In the genomic region with DNA sequence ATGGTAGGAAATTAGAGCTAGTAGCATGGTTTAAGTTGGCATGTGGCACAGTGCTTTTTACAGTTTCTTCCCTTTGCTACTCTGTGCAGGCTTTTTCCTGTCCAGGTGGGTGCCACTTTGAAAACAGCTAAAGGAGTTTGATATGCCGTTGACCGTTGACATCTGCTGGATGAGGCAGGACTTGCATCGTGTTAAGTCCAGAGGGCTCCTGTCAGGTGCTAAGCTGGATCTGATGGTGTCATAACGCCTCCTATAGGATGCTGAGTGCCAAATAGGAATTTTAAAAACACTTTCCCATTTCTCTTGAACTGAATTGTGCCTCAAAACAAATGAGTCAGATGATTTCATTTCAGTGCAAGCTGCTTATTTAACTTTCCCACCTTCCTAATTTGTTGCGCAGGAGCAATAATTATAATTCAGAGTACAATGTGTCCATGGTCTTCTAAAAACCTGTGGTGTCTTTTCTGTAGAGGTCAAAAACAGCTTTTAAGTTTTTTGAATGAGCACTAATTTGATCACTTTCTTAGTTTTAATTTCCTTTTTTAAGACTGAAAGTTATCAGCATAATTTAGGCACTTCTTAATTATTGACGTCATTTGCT, we compare ENCODE assay signal across 8 cellular contexts.
DNase-seq lines count a peak whose midpoint lies in the region; ATAC-seq and TF ChIP-seq lines count a peak whose summit lies in the region.

No MANE protein-coding gene starts in this region.

- no peaks in the 10 kb centered on the region for H3K36me3 ChIP-seq in lower lobe of right lung

- H3K4me1 ChIP-seq in lower lobe of right lung, result no peaks in the 10 kb centered on the region

- no peaks in the 10 kb centered on the region for H3K9me3 Mint-ChIP-seq in activated naive CD4-positive, alpha-beta T cell treated with anti-CD3 and anti-CD28 coated beads for 36 hours
- H3K9me3 Mint-ChIP-seq in CD14-positive monocyte, result no peaks in the 10 kb centered on the region

- CTCF ChIA-PET in activated naive CD4-positive, alpha-beta T cell treated with anti-CD3 and anti-CD28 coated beads for 36 hours (lab: Charles Lee), result interaction anchor here (0.6 to 1.9 kb wide), 11 partner anchors 9 to 514 kb away, joined by 3 to 5 read pairs (median 4); no protein-coding TSS in a partner anchor

- no peaks in the 10 kb centered on the region for H3K36me3 Mint-ChIP-seq in activated naive CD4-positive, alpha-beta T cell treated with anti-CD3 and anti-CD28 coated beads for 36 hours (ENCODE audit: low read depth)
- no peaks in the 10 kb centered on the region for H3K36me3 Mint-ChIP-seq in CD14-positive monocyte

- H3K4me1 Mint-ChIP-seq in activated naive CD4-positive, alpha-beta T cell treated with anti-CD3 and anti-CD28 coated beads for 36 hours (ENCODE audit: low read depth), result peaks cover 16% of the 10 kb centered on the region
- H3K4me1 Mint-ChIP-seq in CD14-positive monocyte, result peaks cover 3% of the 10 kb centered on the region

- H3K4me3 ChIP-seq in NB4 (ENCODE audit: low read depth, low read length) (no peak overlapping the region), lower lobe of right lung (no peak overlapping the region)

- H3K27me3 Mint-ChIP-seq in activated naive CD4-positive, alpha-beta T cell treated with anti-CD3 and anti-CD28 coated beads for 36 hours (ENCODE audit: low read depth), result no peaks in the 10 kb centered on the region
- peaks cover 0 to 8% (median 1%) of the 10 kb centered on the region in 3 donors for H3K27me3 Mint-ChIP-seq in CD14-positive monocyte (ENCODE audit: low read depth in 3 of 3)

- intact Hi-C loops in activated naive CD4-positive, alpha-beta T cell treated with anti-CD3 and anti-CD28 coated beads for 36 hours (cut with micrococcal nuclease), result loop anchor here (1.0 to 10.0 kb wide), 5 partner anchors 193 to 990 kb away; no protein-coding TSS in a partner anchor
- intact Hi-C loops in lower lobe of right lung (cut with DNase I) (no loop called here), CD14-positive monocyte (cut with micrococcal nuclease) (no loop called here)

- no peak overlapping the region for H3K27ac ChIP-seq in lower lobe of right lung

- ATAC-seq in HG02588 (IDR thresholded peaks at IDR 0.05; ENCODE audit: unreplicated experiment) (peak; percentile 64), lower lobe of right lung (peak; percentile 94 to 96)

- no peaks in the 10 kb centered on the region for H3K9me3 ChIP-seq in lower lobe of right lung

- DNase-seq in activated naive CD4-positive, alpha-beta T cell treated with anti-CD3 and anti-CD28 coated beads for 36 hours, result peak; percentile 59
- no peak for DNase-seq in activated naive CD4-positive, alpha-beta T cell treated with Interleukin-2 at 50 U/mL for 16 hours
- DNase-seq in NB4 (ENCODE audit: low read depth) (peak; percentile 72), SHP77 (lab: John Stamatoyannopoulos, UW) (peak; percentile 95 to 97), dedifferentiated amniotic fluid mesenchymal stem cell (ENCODE audit: extremely low spot score) (peak; percentile 73), lower lobe of right lung (no peak), CD14-positive monocyte (ENCODE audit: low spot score) (no peak)

- peak; percentile 60 for TF ChIP-seq CTCF in NB4 (IDR thresholded peaks at IDR 0.05; ENCODE audit: low read depth, low read length)
- TF ChIP-seq CTCF in lower lobe of right lung (IDR thresholded peaks at IDR 0.05), result peak; percentile 61
- TF ChIP-seq CTCF in CD14-positive monocyte (IDR thresholded peaks at IDR 0.05), result no peak

- no peak overlapping the region for H3K27ac Mint-ChIP-seq in activated naive CD4-positive, alpha-beta T cell treated with anti-CD3 and anti-CD28 coated beads for 36 hours
- H3K27ac Mint-ChIP-seq in CD14-positive monocyte, result no peak overlapping the region

- H3K27me3 ChIP-seq in lower lobe of right lung (ENCODE audit: low read depth), result peaks cover 12% of the 10 kb centered on the region

- TF ChIP-seq POLR2A in NB4 (IDR thresholded peaks at IDR 0.05; ENCODE audit: extremely low read depth, insufficient read length), result no peak

- H3K4me3 Mint-ChIP-seq in activated naive CD4-positive, alpha-beta T cell treated with anti-CD3 and anti-CD28 coated beads for 36 hours, result no peak overlapping the region
- no peak overlapping the region for H3K4me3 Mint-ChIP-seq in CD14-positive monocyte

Comparison
In these comparisons a context has a peak if more than half of its experiments do, and no peak if none do; other contexts are left out.
1. DNase-seq: peak in activated naive CD4-positive, alpha-beta T cell treated with anti-CD3 and anti-CD28 coated beads for 36 hours (single experiment), NB4 (single experiment), SHP77 (2 of 2) and dedifferentiated amniotic fluid mesenchymal stem cell (single experiment); none in activated naive CD4-positive, alpha-beta T cell treated with Interleukin-2 at 50 U/mL for 16 hours (single experiment), lower lobe of right lung (single experiment) and CD14-positive monocyte (single experiment).